Comparison of ENCODE assay signal across 18 cellular contexts in genomic region chr18:57640236-57640635, GRCh38. TPM values are rescaled to one million over a fixed set of nuclear protein-coding genes. Genes with fewer than 3 reads are reported as not detected.
DNase-seq lines count a peak whose midpoint lies in the region; ATAC-seq lines count a peak whose summit lies in the region.
"Had no signal": no experiment of that assay in that cellular context is flagged by ENCODE, and none has a peak within 500 bp of the region (broad histone marks: within the 10 kb centered on the region; RNA-seq: fewer than 3 reads in every experiment).

No MANE protein-coding gene starts in this region.

- no peak overlapping the region for H2BK120ac ChIP-seq in mesenchymal stem cell (ENCODE audit: low read depth, low read length)

- H3K9me3 ChIP-seq in mesenchymal stem cell (ENCODE audit: control insufficient read depth, low read length): no peaks in the 10 kb centered on the region

- H3K14ac ChIP-seq in mesenchymal stem cell (ENCODE audit: low read length in 2 of 2): no peak overlapping the region

- no peak overlapping the region for H3K27ac ChIP-seq in mesenchymal stem cell (ENCODE audit: low read length, poor library complexity, severe bottlenecking)

- peak overlapping the region; percentile 87 for H3K27ac Mint-ChIP-seq in activated naive CD4-positive, alpha-beta T cell treated with anti-CD3 and anti-CD28 coated beads, Interleukin-2, amount 50 U/mL, for 24 hours
- H3K27ac Mint-ChIP-seq in activated naive CD4-positive, alpha-beta T cell treated with anti-CD3 and anti-CD28 coated beads, Interleukin-2, amount 10 ng/mL, durations not matched to agents 7 days and 5 days: no peak overlapping the region
- peak overlapping the region; percentile 91 for H3K27ac Mint-ChIP-seq in activated naive CD8-positive, alpha-beta T cell treated with anti-CD3 and anti-CD28 coated beads, Interleukin-2, amount 50 U/mL, for 24 hours

- H3K4me3 Mint-ChIP-seq in activated naive CD4-positive, alpha-beta T cell treated with anti-CD3 and anti-CD28 coated beads, Interleukin-2, amount 50 U/mL, for 24 hours: peak overlapping the region; percentile 26
- H3K4me3 Mint-ChIP-seq in activated naive CD4-positive, alpha-beta T cell treated with anti-CD3 and anti-CD28 coated beads, Interleukin-2, amount 10 ng/mL, durations not matched to agents 7 days and 5 days: no peak overlapping the region
- no peak overlapping the region for H3K4me3 Mint-ChIP-seq in activated naive CD8-positive, alpha-beta T cell treated with anti-CD3 and anti-CD28 coated beads, Interleukin-2, amount 50 U/mL, for 24 hours
- H3K4me3 Mint-ChIP-seq: CD14-positive monocyte had no signal

- CTCF ChIA-PET in activated naive CD4-positive, alpha-beta T cell treated with anti-CD3 and anti-CD28 coated beads, Interleukin-2, amount 10 ng/mL, durations not matched to agents 7 days and 5 days (lab: Charles Lee): no interaction called here

- H3K27me3 ChIP-seq in mesenchymal stem cell (ENCODE audit: control insufficient read depth in 1 of 2, insufficient read depth in 1 of 2, low read length in 2 of 2): no peaks in the 10 kb centered on the region

- no peak overlapping the region for H3K4me3 ChIP-seq in mesenchymal stem cell (ENCODE audit: insufficient read depth in 1 of 2, low read depth in 1 of 2, low read length in 2 of 2)

- ATAC-seq in activated naive CD8-positive, alpha-beta T cell treated with anti-CD3 and anti-CD28 coated beads, Interleukin-2, amount 50 U/mL, for 24 hours: peak; percentile 49
- no peak for ATAC-seq in HG03469 (IDR thresholded peaks at IDR 0.05; ENCODE audit: unreplicated experiment)
- no peak for ATAC-seq in HG03354 (IDR thresholded peaks at IDR 0.05; ENCODE audit: poor library complexity, severe bottlenecking, unreplicated experiment)

- no peak overlapping the region for H2BK5ac ChIP-seq in mesenchymal stem cell (ENCODE audit: low read depth, low read length, poor library complexity, severe bottlenecking)

- no peak overlapping the region for H2AK5ac ChIP-seq in mesenchymal stem cell (ENCODE audit: low read length, severe bottlenecking)

- H3K4me2 ChIP-seq in mesenchymal stem cell (ENCODE audit: low read length, poor library complexity, severe bottlenecking): no peak overlapping the region

- no peaks in the 10 kb centered on the region for H3K27me3 Mint-ChIP-seq in activated naive CD4-positive, alpha-beta T cell treated with anti-CD3 and anti-CD28 coated beads, Interleukin-2, amount 50 U/mL, for 24 hours
- H3K27me3 Mint-ChIP-seq in activated naive CD4-positive, alpha-beta T cell treated with anti-CD3 and anti-CD28 coated beads, Interleukin-2, amount 10 ng/mL, durations not matched to agents 7 days and 5 days: no peaks in the 10 kb centered on the region
- H3K27me3 Mint-ChIP-seq in activated naive CD8-positive, alpha-beta T cell treated with anti-CD3 and anti-CD28 coated beads, Interleukin-2, amount 50 U/mL, for 24 hours: no peaks in the 10 kb centered on the region

- H3K18ac ChIP-seq in mesenchymal stem cell (ENCODE audit: low read depth in 1 of 2, low read length in 2 of 2): no peak overlapping the region

- no peaks in the 10 kb centered on the region for H3K9me3 Mint-ChIP-seq in activated naive CD4-positive, alpha-beta T cell treated with anti-CD3 and anti-CD28 coated beads, Interleukin-2, amount 50 U/mL, for 24 hours
- H3K9me3 Mint-ChIP-seq in activated naive CD4-positive, alpha-beta T cell treated with anti-CD3 and anti-CD28 coated beads, Interleukin-2, amount 10 ng/mL, durations not matched to agents 7 days and 5 days: peaks cover 3% of the 10 kb centered on the region
- H3K9me3 Mint-ChIP-seq in activated naive CD8-positive, alpha-beta T cell treated with anti-CD3 and anti-CD28 coated beads, Interleukin-2, amount 50 U/mL, for 24 hours: peaks cover 5% of the 10 kb centered on the region

- H2BK12ac ChIP-seq in mesenchymal stem cell (ENCODE audit: low read length in 2 of 2): no peak overlapping the region

- no peak overlapping the region for H4K91ac ChIP-seq in mesenchymal stem cell (ENCODE audit: low read length)

- peaks cover 8% of the 10 kb centered on the region for H3K79me1 ChIP-seq in mesenchymal stem cell (replicated peaks; ENCODE audit: low read length, poor library complexity, severe bottlenecking)

- peaks cover 27% of the 10 kb centered on the region for H3K4me1 Mint-ChIP-seq in activated naive CD4-positive, alpha-beta T cell treated with anti-CD3 and anti-CD28 coated beads, Interleukin-2, amount 50 U/mL, for 24 hours
- H3K4me1 Mint-ChIP-seq in activated naive CD4-positive, alpha-beta T cell treated with anti-CD3 and anti-CD28 coated beads, Interleukin-2, amount 10 ng/mL, durations not matched to agents 7 days and 5 days: no peaks in the 10 kb centered on the region
- H3K4me1 Mint-ChIP-seq in activated naive CD8-positive, alpha-beta T cell treated with anti-CD3 and anti-CD28 coated beads, Interleukin-2, amount 50 U/mL, for 24 hours: peaks cover 28% of the 10 kb centered on the region

- 58% methylated on average over 1 of the region's 3 CpGs for WGBS in mesenchymal stem cell

- no peak overlapping the region for H3K23ac ChIP-seq in mesenchymal stem cell (ENCODE audit: low read length in 2 of 2)

- H2AFZ ChIP-seq in mesenchymal stem cell (ENCODE audit: low read depth, low read length): no peak overlapping the region

- no peak overlapping the region for H2BK15ac ChIP-seq in mesenchymal stem cell (ENCODE audit: low read depth, poor library complexity, severe bottlenecking)

- no peak overlapping the region for H4K8ac ChIP-seq in mesenchymal stem cell (ENCODE audit: low read length)

- H3K9ac ChIP-seq in mesenchymal stem cell (ENCODE audit: low read length): no peak overlapping the region

- H3K4ac ChIP-seq in mesenchymal stem cell (ENCODE audit: low read depth in 1 of 2, low read length in 2 of 2): no peak overlapping the region

- H3K36me3 Mint-ChIP-seq in activated naive CD4-positive, alpha-beta T cell treated with anti-CD3 and anti-CD28 coated beads, Interleukin-2, amount 50 U/mL, for 24 hours: peaks cover 19% of the 10 kb centered on the region
- peaks cover 19% of the 10 kb centered on the region for H3K36me3 Mint-ChIP-seq in activated naive CD4-positive, alpha-beta T cell treated with anti-CD3 and anti-CD28 coated beads, Interleukin-2, amount 10 ng/mL, durations not matched to agents 7 days and 5 days
- peaks cover 33% of the 10 kb centered on the region for H3K36me3 Mint-ChIP-seq in activated naive CD8-positive, alpha-beta T cell treated with anti-CD3 and anti-CD28 coated beads, Interleukin-2, amount 50 U/mL, for 24 hours (ENCODE audit: low read depth)

- H3K4me1 ChIP-seq in mesenchymal stem cell (ENCODE audit: control insufficient read depth, insufficient read depth, low read depth, low read length): peaks cover 1% of the 10 kb centered on the region

- no peak for DNase-seq in activated naive CD4-positive, alpha-beta T cell treated with anti-CD3 and anti-CD28 coated beads, Interleukin-2, amount 10 ng/mL, durations not matched to agents 7 days and 5 days
- no peak for DNase-seq in activated naive CD8-positive, alpha-beta T cell treated with anti-CD3 and anti-CD28 coated beads, Interleukin-2, amount 50 U/mL, for 24 hours
- DNase-seq in mesenchymal stem cell (peak; percentile 44), activated gamma-delta T cell (lab: John Stamatoyannopoulos, UW) (no peak)
- DNase-seq: DMS 273 treated with DMSO at 0.1 percent for 48 hours, GF-D8, H7, Kasumi-1, MM.1S, NCI-H1105 treated with DMSO at 0.1 percent for 48 hours, NCI-H1694 treated with DMSO at 0.1 percent for 48 hours, NCI-H2107, NCI-H2227 treated with DMSO at 0.1 percent for 48 hours, NCI-H524 had no signal

- peaks cover 5 to 25% of the 10 kb centered on the region in 2 experiments for H3K36me3 ChIP-seq in mesenchymal stem cell (ENCODE audit: control insufficient read depth in 1 of 2, insufficient read depth in 2 of 2, low read depth in 1 of 2, low read length in 2 of 2)

RNA-seq across cellular contexts. Expression of gene NARS1, which starts 18.6 kb away (rescaled TPM):
- 119 TPM for polyA plus RNA-seq in mesenchymal stem cell (2013, experiment 1 of 2)
- polyA plus RNA-seq in mesenchymal stem cell (2013, experiment 2 of 2): 117 TPM

RNA-seq across cellular contexts. Expression of gene FECH, which starts 53.7 kb away (rescaled TPM):
- 32.7 TPM for polyA plus RNA-seq in mesenchymal stem cell (2013, experiment 1 of 2)
- 32.3 TPM for polyA plus RNA-seq in mesenchymal stem cell (2013, experiment 2 of 2)
